In genomic region chr19:7903244-7904073, GRCh38 we compare ENCODE assay signal across 8 cellular contexts. TPM values are rescaled to one million over a fixed set of nuclear protein-coding genes. Genes with fewer than 3 reads are reported as not detected.
DNase-seq lines count a peak whose midpoint lies in the region; ATAC-seq, FAIRE-seq and TF ChIP-seq lines count a peak whose summit lies in the region.

MAP2K7 (plus strand) TSS chr19:7903877; CDS start chr19:7903945, 68 bp downstream.

- no peaks in the 10 kb centered on the region for H3K27me3 ChIP-seq in RWPE2 (ENCODE audit: insufficient read depth, poor library complexity, severe bottlenecking)

- peak; percentile 92 for FAIRE-seq in H54 (lab: Jason Lieb, UNC)

- H3K9me3 ChIP-seq in ES-I3 (ENCODE audit: control insufficient read depth, insufficient read depth, low read length): no peaks in the 10 kb centered on the region
- no peaks in the 10 kb centered on the region for H3K9me3 ChIP-seq in RWPE2 (ENCODE audit: severe bottlenecking)

- POLR2A ChIA-PET in naive thymus-derived CD8-positive, alpha-beta T cell (lab: Charles Lee): interaction anchor here (0.6 to 3.0 kb wide), 20 partner anchors 9 to 1132 kb away, joined by 3 to 69 read pairs (median 3); partner anchors contain the start of genes NDUFA7, PET100, RPS28 and SNAPC2

- H3K9me3 Mint-ChIP-seq in activated T-helper 2 cell treated with anti-CD3 and anti-CD28 coated beads, Interferon-gamma antibody, Interleukin-2, Interleukin-4, amounts not matched to agents 10 μg/mL and 5 μg/mL and 100 μg/mL, durations not matched to agents 14 hours and 24 hours and 36 hours: no peaks in the 10 kb centered on the region
- H3K9me3 Mint-ChIP-seq in naive thymus-derived CD8-positive, alpha-beta T cell: peaks cover 0 to 3% (median 0%) of the 10 kb centered on the region in 9 donors

- peaks cover 15% of the 10 kb centered on the region for H3K36me3 Mint-ChIP-seq in activated T-helper 2 cell treated with anti-CD3 and anti-CD28 coated beads, Interferon-gamma antibody, Interleukin-2, Interleukin-4, amounts not matched to agents 10 μg/mL and 5 μg/mL and 100 μg/mL, durations not matched to agents 14 hours and 24 hours and 36 hours (ENCODE audit: low read depth)
- H3K36me3 Mint-ChIP-seq in naive thymus-derived CD8-positive, alpha-beta T cell: peaks cover 0 to 11% (median 6%) of the 10 kb centered on the region in 3 donors

- ATAC-seq in RWPE2 (ENCODE audit: low read depth): peak; percentile 69
- peak; percentile 83 to 85 for ATAC-seq in naive thymus-derived CD8-positive, alpha-beta T cell

- TF ChIP-seq CTCF in RWPE2 (IDR thresholded peaks at IDR 0.05; ENCODE audit: poor library complexity, severe bottlenecking) (peak; percentile 86), fibroblast of mammary gland (conservative IDR thresholded peaks at IDR 0.05; ENCODE audit: control insufficient read depth, insufficient read depth, low read depth, low read length) (peak; percentile 32)

- no peaks in the 10 kb centered on the region for H3K27me3 Mint-ChIP-seq in activated T-helper 2 cell treated with anti-CD3 and anti-CD28 coated beads, Interferon-gamma antibody, Interleukin-2, Interleukin-4, amounts not matched to agents 10 μg/mL and 5 μg/mL and 100 μg/mL, durations not matched to agents 14 hours and 24 hours and 36 hours (ENCODE audit: low read depth)
- H3K27me3 Mint-ChIP-seq in naive thymus-derived CD8-positive, alpha-beta T cell: peaks cover 0 to 6% (median 0%) of the 10 kb centered on the region in 5 donors

- no peaks in the 10 kb centered on the region; the same call in 1 of the 2 replicates for H3K36me3 ChIP-seq in ES-I3 (ENCODE audit: insufficient read depth, low read length)
- peaks cover 27% of the 10 kb centered on the region for H3K36me3 ChIP-seq in RWPE2 (ENCODE audit: low read depth)

- peak within 1 kb of the TSS; percentile 74 for H3K9ac ChIP-seq in ES-I3 (ENCODE audit: low read depth, low read length)

- peak; percentile 97 for TF ChIP-seq POLR2A in H54 (IDR thresholded peaks at IDR 0.05; ENCODE audit: low read depth, low read length)

- peak; percentile 96 for DNase-seq in H54 (ENCODE audit: insufficient read length, low spot score)
- DNase-seq in LoVo (ENCODE audit: low spot score): peak; percentile 99
- DNase-seq in RWPE2 (ENCODE audit: low spot score): peak; percentile 98
- DNase-seq in activated T-helper 2 cell treated with anti-CD3 and anti-CD28 coated beads, Interferon-gamma antibody, Interleukin-2, Interleukin-4, amounts not matched to agents 10 μg/mL and 5 μg/mL and 100 μg/mL, durations not matched to agents 14 hours and 24 hours and 36 hours (ENCODE audit: low spot score): peak; percentile 100
- peak; percentile 99 for DNase-seq in fibroblast of mammary gland (ENCODE audit: low read depth)
- DNase-seq in naive thymus-derived CD8-positive, alpha-beta T cell: peak; percentile 100
- DNase-seq in stimulated activated naive CD4-positive, alpha-beta T cell (lab: John Stamatoyannopoulos, UW): peak; percentile 99 to 100 (median 100)

- intact Hi-C loops in activated T-helper 2 cell treated with anti-CD3 and anti-CD28 coated beads, Interferon-gamma antibody, Interleukin-2, Interleukin-4, amounts not matched to agents 10 μg/mL and 5 μg/mL and 100 μg/mL, durations not matched to agents 14 hours and 24 hours and 36 hours (cut with micrococcal nuclease): loop anchor here (1.0 kb wide), 1 partner anchor 17 kb away; the partner anchor contains the start of gene SNAPC2

- peak within 1 kb of the TSS; percentile 88 for H3K4me3 Mint-ChIP-seq in activated T-helper 2 cell treated with anti-CD3 and anti-CD28 coated beads, Interferon-gamma antibody, Interleukin-2, Interleukin-4, amounts not matched to agents 10 μg/mL and 5 μg/mL and 100 μg/mL, durations not matched to agents 14 hours and 24 hours and 36 hours (ENCODE audit: low read depth)
- H3K4me3 Mint-ChIP-seq in naive thymus-derived CD8-positive, alpha-beta T cell: peak within 1 kb of the TSS; percentile 84 to 95 (median 90)

- H3K4me3 ChIP-seq in RWPE2 (ENCODE audit: severe bottlenecking): peak within 1 kb of the TSS; percentile 75
- peak within 1 kb of the TSS; percentile 81 for H3K4me3 ChIP-seq in fibroblast of mammary gland (ENCODE audit: control insufficient read depth, low read depth, low read length)

- peak within 1 kb of the TSS; percentile 91 for H3K27ac Mint-ChIP-seq in activated T-helper 2 cell treated with anti-CD3 and anti-CD28 coated beads, Interferon-gamma antibody, Interleukin-2, Interleukin-4, amounts not matched to agents 10 μg/mL and 5 μg/mL and 100 μg/mL, durations not matched to agents 14 hours and 24 hours and 36 hours
- peak within 1 kb of the TSS; percentile 91 to 99 (median 96) for H3K27ac Mint-ChIP-seq in naive thymus-derived CD8-positive, alpha-beta T cell

- H3K4me1 ChIP-seq in ES-I3 (ENCODE audit: insufficient read depth, low read length) (no peaks in the 10 kb centered on the region; the same call in 1 of the 2 replicates), RWPE2 (ENCODE audit: insufficient read depth, poor library complexity, severe bottlenecking) (peaks cover 13% of the 10 kb centered on the region)

- peaks cover 22% of the 10 kb centered on the region for H3K4me1 Mint-ChIP-seq in activated T-helper 2 cell treated with anti-CD3 and anti-CD28 coated beads, Interferon-gamma antibody, Interleukin-2, Interleukin-4, amounts not matched to agents 10 μg/mL and 5 μg/mL and 100 μg/mL, durations not matched to agents 14 hours and 24 hours and 36 hours (ENCODE audit: low read depth)
- peaks cover 16 to 46% (median 42%) of the 10 kb centered on the region in 4 donors for H3K4me1 Mint-ChIP-seq in naive thymus-derived CD8-positive, alpha-beta T cell

- H3K27ac ChIP-seq in RWPE2 (ENCODE audit: poor library complexity, severe bottlenecking): peak within 1 kb of the TSS; percentile 67

RNA-seq across cellular contexts. Expression of gene MAP2K7, which starts in this region (rescaled TPM):
- total RNA-seq in activated T-helper 2 cell treated with anti-CD3 and anti-CD28 coated beads, Interferon-gamma antibody, Interleukin-2, Interleukin-4, amounts not matched to agents 10 μg/mL and 5 μg/mL and 100 μg/mL, durations not matched to agents 14 hours and 24 hours and 36 hours: 43.0 and 44.6 TPM in 2 replicates
- total RNA-seq in naive thymus-derived CD8-positive, alpha-beta T cell: 10 to 100 TPM; 85.7 to 86.9 TPM
- polyA plus RNA-seq in naive thymus-derived CD8-positive, alpha-beta T cell: 1 to 10 TPM; 1.8 to 5.1 (median 2.3) TPM

Comparison
In these comparisons a context has a peak if more than half of its experiments do, and no peak if none do; other contexts are left out.
1. Peak in every context shown above with its lines: DNase-seq, ATAC-seq, H3K4me3 ChIP-seq and H3K27ac ChIP-seq.